In the genomic region with DNA sequence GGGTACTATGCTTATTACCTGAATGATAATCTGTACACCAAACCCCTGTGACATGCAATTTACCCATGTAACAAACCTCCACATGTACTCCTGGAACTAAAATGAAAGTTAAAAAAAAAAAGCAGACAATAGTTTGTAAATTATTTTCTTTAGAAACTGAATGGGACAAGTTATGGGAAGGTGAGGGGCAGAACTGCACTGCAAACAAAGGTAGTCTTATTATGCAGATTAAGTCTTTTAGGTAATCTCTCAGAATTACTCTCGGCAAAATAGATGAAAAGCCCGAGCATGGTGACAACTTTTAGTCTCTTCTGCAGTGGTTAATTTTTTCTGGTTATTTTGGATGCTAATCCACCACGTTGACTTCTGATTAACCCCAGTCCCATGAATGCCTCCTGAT, we compare ENCODE assay signal across 2 cellular contexts.
TF ChIP-seq lines count a peak whose summit lies in the region.

No MANE protein-coding gene starts in this region.

TF ChIP-seq in HepG2, 621 proteins besides CTCF, POLR2A, EP300 and RAD21:
- TF ChIP-seq KDM3A (CRISPR knock-in tag; IDR thresholded peaks at IDR 0.05; ENCODE audit: low read depth) (no peak), ZNF530 (CRISPR knock-in tag; IDR thresholded peaks at IDR 0.05; ENCODE audit: low read depth) (peak; percentile 92; the same call in 1 of the 2 replicates), SETDB1 (CRISPR knock-in tag; IDR thresholded peaks at IDR 0.05; ENCODE audit: borderline replicate concordance) (no peak)

TF ChIP-seq in K562, 482 proteins besides CTCF, POLR2A, EP300 and RAD21:
- TF ChIP-seq, protein P1, sequence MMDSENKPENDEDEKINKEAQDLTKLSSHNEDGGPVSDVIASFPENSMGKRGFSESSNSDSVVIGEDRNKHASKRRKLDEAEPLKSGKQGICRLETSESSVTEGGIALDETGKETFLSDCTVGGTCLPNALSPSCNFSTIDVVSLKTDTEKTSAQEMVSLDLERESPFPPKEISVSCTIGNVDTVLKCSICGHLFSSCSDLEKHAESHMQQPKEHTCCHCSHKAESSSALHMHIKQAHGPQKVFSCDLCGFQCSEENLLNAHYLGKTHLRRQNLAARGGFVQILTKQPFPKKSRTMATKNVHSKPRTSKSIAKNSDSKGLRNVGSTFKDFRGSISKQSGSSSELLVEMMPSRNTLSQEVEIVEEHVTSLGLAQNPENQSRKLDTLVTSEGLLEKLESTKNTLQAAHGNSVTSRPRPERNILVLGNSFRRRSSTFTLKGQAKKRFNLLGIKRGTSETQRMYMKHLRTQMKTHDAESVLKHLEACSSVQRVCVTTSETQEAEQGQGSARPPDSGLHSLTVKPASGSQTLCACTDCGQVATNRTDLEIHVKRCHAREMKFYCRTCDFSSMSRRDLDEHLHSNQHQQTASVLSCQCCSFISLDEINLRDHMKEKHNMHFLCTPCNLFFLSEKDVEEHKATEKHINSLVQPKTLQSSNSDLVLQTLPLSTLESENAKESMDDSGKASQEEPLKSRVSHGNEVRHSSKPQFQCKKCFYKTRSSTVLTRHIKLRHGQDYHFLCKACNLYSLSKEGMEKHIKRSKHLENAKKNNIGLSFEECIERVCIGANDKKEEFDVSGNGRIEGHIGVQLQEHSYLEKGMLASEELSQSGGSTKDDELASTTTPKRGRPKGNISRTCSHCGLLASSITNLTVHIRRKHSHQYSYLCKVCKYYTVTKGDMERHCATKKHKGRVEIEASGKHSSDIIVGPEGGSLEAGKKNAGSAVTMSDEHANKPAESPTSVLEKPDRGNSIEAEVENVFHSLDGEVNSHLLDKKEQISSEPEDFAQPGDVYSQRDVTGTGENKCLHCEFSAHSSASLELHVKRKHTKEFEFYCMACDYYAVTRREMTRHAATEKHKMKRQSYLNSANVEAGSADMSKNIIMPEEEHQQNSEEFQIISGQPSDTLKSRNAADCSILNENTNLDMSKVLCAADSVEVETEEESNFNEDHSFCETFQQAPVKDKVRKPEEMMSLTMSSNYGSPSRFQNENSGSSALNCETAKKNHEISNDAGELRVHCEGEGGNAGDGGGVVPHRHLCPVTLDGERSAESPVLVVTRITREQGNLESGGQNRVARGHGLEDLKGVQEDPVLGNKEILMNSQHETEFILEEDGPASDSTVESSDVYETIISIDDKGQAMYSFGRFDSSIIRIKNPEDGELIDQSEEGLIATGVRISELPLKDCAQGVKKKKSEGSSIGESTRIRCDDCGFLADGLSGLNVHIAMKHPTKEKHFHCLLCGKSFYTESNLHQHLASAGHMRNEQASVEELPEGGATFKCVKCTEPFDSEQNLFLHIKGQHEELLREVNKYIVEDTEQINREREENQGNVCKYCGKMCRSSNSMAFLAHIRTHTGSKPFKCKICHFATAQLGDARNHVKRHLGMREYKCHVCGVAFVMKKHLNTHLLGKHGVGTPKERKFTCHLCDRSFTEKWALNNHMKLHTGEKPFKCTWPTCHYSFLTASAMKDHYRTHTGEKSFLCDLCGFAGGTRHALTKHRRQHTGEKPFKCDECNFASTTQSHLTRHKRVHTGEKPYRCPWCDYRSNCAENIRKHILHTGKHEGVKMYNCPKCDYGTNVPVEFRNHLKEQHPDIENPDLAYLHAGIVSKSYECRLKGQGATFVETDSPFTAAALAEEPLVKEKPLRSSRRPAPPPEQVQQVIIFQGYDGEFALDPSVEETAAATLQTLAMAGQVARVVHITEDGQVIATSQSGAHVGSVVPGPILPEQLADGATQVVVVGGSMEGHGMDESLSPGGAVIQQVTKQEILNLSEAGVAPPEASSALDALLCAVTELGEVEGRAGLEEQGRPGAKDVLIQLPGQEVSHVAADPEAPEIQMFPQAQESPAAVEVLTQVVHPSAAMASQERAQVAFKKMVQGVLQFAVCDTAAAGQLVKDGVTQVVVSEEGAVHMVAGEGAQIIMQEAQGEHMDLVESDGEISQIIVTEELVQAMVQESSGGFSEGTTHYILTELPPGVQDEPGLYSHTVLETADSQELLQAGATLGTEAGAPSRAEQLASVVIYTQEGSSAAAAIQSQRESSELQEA (IDR thresholded peaks at IDR 0.05; ENCODE audit: low read depth), result no peak
- TF ChIP-seq RBM25 (IDR thresholded peaks at IDR 0.05; ENCODE audit: low read depth, low read length, severe bottlenecking), result peak; percentile 18
